ENCODE assay signal across 13 cellular contexts in genomic region chr19:10828981-10829821, GRCh38. TPM values are rescaled to one million over a fixed set of nuclear protein-coding genes. Genes with fewer than 3 reads are reported as not detected.
DNase-seq lines count a peak whose midpoint lies in the region; ATAC-seq and TF ChIP-seq lines count a peak whose summit lies in the region.
"Had no signal": no experiment of that assay in that cellular context is flagged by ENCODE, and none has a peak within 500 bp of the region (broad histone marks: within the 10 kb centered on the region; RNA-seq: fewer than 3 reads in every experiment).

No MANE protein-coding gene starts in this region.

- no peaks in the 10 kb centered on the region for H3K9me2 ChIP-seq in PC-3 (replicated peaks; ENCODE audit: low read length)

- no peaks in the 10 kb centered on the region for H3K4me1 ChIP-seq in PC-3 (ENCODE audit: insufficient read depth, low read length)
- no peaks in the 10 kb centered on the region for H3K4me1 ChIP-seq in Peyer's patch

- TF ChIP-seq CTCF in PC-3 (conservative IDR thresholded peaks at IDR 0.05; ENCODE audit: low read depth, low read length) (peak; percentile 48), epithelial cell of proximal tubule (conservative IDR thresholded peaks at IDR 0.05; ENCODE audit: low read depth, low read length) (peak; percentile 7), Peyer's patch (IDR thresholded peaks at IDR 0.05) (no peak)

- H3K9ac ChIP-seq in PC-3 (ENCODE audit: low read length) = no peak overlapping the region

- H3K9me3 ChIP-seq in PC-3 (ENCODE audit: low read length) (no peaks in the 10 kb centered on the region), Peyer's patch (no peaks in the 10 kb centered on the region)

- peak; percentile 19 for ATAC-seq in activated naive CD8-positive, alpha-beta T cell treated with anti-CD3 and anti-CD28 coated beads, Interleukin-2, amount 10 ng/mL, durations not matched to agents 7 days and 5 days (ENCODE audit: low read depth)
- ATAC-seq in PC-3 = peak; percentile 46
- no peak for ATAC-seq in stimulated activated memory B cell treated with anti-CD40 and anti-IgM and Interleukin-4, amounts not matched to agents 10 μg/mL and 1 μg/mL and 100 μg/mL, for 72 hours
- ATAC-seq: right cardiac atrium had no signal

- no peaks in the 10 kb centered on the region for H3K9me3 Mint-ChIP-seq in activated naive CD8-positive, alpha-beta T cell treated with anti-CD3 and anti-CD28 coated beads, Interleukin-2, amount 10 ng/mL, durations not matched to agents 7 days and 5 days
- no peaks in the 10 kb centered on the region for H3K9me3 Mint-ChIP-seq in activated naive CD8-positive, alpha-beta T cell treated with anti-CD3 and anti-CD28 coated beads for 36 hours
- no peaks in the 10 kb centered on the region for H3K9me3 Mint-ChIP-seq in stimulated activated memory B cell treated with anti-CD40 and anti-IgM and Interleukin-4, amounts not matched to agents 10 μg/mL and 1 μg/mL and 100 μg/mL, for 72 hours
- H3K9me3 Mint-ChIP-seq: CD4-positive, CD25-positive, alpha-beta regulatory T cell had no signal

- H3K36me3 Mint-ChIP-seq in activated naive CD8-positive, alpha-beta T cell treated with anti-CD3 and anti-CD28 coated beads, Interleukin-2, amount 10 ng/mL, durations not matched to agents 7 days and 5 days = peaks cover 13% of the 10 kb centered on the region
- peaks cover 2% of the 10 kb centered on the region for H3K36me3 Mint-ChIP-seq in activated naive CD8-positive, alpha-beta T cell treated with anti-CD3 and anti-CD28 coated beads for 36 hours
- H3K36me3 Mint-ChIP-seq in stimulated activated memory B cell treated with anti-CD40 and anti-IgM and Interleukin-4, amounts not matched to agents 10 μg/mL and 1 μg/mL and 100 μg/mL, for 72 hours = peaks cover 40% of the 10 kb centered on the region

- no peak overlapping the region for H3K4me2 ChIP-seq in PC-3 (ENCODE audit: low read length)

- POLR2A ChIA-PET in activated naive CD8-positive, alpha-beta T cell treated with anti-CD3 and anti-CD28 coated beads, Interleukin-2, amount 10 ng/mL, durations not matched to agents 7 days and 5 days (lab: Charles Lee) = interaction anchor here (0.6 to 1.2 kb wide), 2 partner anchors 112 to 597 kb away, joined by 3 to 4 read pairs; no protein-coding TSS in a partner anchor
- POLR2A ChIA-PET in PC-3 (lab: Charles Lee; ENCODE audit: unreplicated experiment) = no interaction called here

- H3K79me2 ChIP-seq in PC-3 (ENCODE audit: low read length) = no peaks in the 10 kb centered on the region

- H3K27ac ChIP-seq in PC-3 (ENCODE audit: low read length) (no peak overlapping the region), Peyer's patch (no peak overlapping the region)

- intact Hi-C loops in PC-3 (cut with micrococcal nuclease) = no loop called here

- no peak overlapping the region for H2AFZ ChIP-seq in PC-3 (ENCODE audit: low read length)

- no peak overlapping the region for H3K4me3 ChIP-seq in PC-3 (ENCODE audit: low read length)
- H3K4me3 ChIP-seq in epithelial cell of proximal tubule (ENCODE audit: low read depth, low read length) = no peak overlapping the region
- no peak overlapping the region for H3K4me3 ChIP-seq in Peyer's patch

- CTCF ChIA-PET in PC-3 (lab: Charles Lee) = interaction anchor here (0.6 to 1.3 kb wide), 5 partner anchors 8 to 130 kb away, joined by 3 to 4 read pairs (median 3); partner anchors contain the start of gene DNM2

- no peaks in the 10 kb centered on the region for H3F3A ChIP-seq in PC-3 (ENCODE audit: low read length, unreplicated experiment)

- no TSS peak for BruUV-seq in PC-3 (replicated peaks; lab: Mats Ljungman, UMichigan)

- no peak overlapping the region for H3K4me3 Mint-ChIP-seq in activated naive CD8-positive, alpha-beta T cell treated with anti-CD3 and anti-CD28 coated beads, Interleukin-2, amount 10 ng/mL, durations not matched to agents 7 days and 5 days
- H3K4me3 Mint-ChIP-seq in activated naive CD8-positive, alpha-beta T cell treated with anti-CD3 and anti-CD28 coated beads for 36 hours = no peak overlapping the region
- no peak overlapping the region for H3K4me3 Mint-ChIP-seq in stimulated activated memory B cell treated with anti-CD40 and anti-IgM and Interleukin-4, amounts not matched to agents 10 μg/mL and 1 μg/mL and 100 μg/mL, for 72 hours

- H3K27ac Mint-ChIP-seq in activated naive CD8-positive, alpha-beta T cell treated with anti-CD3 and anti-CD28 coated beads, Interleukin-2, amount 10 ng/mL, durations not matched to agents 7 days and 5 days = no peak overlapping the region
- no peak overlapping the region for H3K27ac Mint-ChIP-seq in activated naive CD8-positive, alpha-beta T cell treated with anti-CD3 and anti-CD28 coated beads for 36 hours
- peak overlapping the region; percentile 38 for H3K27ac Mint-ChIP-seq in stimulated activated memory B cell treated with anti-CD40 and anti-IgM and Interleukin-4, amounts not matched to agents 10 μg/mL and 1 μg/mL and 100 μg/mL, for 72 hours

- H3K36me3 ChIP-seq in PC-3 (ENCODE audit: low read depth, low read length) = peaks cover 32% of the 10 kb centered on the region
- peaks cover 0 to 97% (median 2%) of the 10 kb centered on the region in 3 donors for H3K36me3 ChIP-seq in Peyer's patch

- no peaks in the 10 kb centered on the region for H3K27me3 ChIP-seq in PC-3 (ENCODE audit: low read length)
- no peaks in the 10 kb centered on the region for H3K27me3 ChIP-seq in Peyer's patch

- no peak for TF ChIP-seq POLR2A in Peyer's patch (IDR thresholded peaks at IDR 0.05)

- H3K4me1 Mint-ChIP-seq in activated naive CD8-positive, alpha-beta T cell treated with anti-CD3 and anti-CD28 coated beads, Interleukin-2, amount 10 ng/mL, durations not matched to agents 7 days and 5 days = peaks cover 3% of the 10 kb centered on the region
- peaks cover 2% of the 10 kb centered on the region for H3K4me1 Mint-ChIP-seq in activated naive CD8-positive, alpha-beta T cell treated with anti-CD3 and anti-CD28 coated beads for 36 hours
- no peaks in the 10 kb centered on the region for H3K4me1 Mint-ChIP-seq in stimulated activated memory B cell treated with anti-CD40 and anti-IgM and Interleukin-4, amounts not matched to agents 10 μg/mL and 1 μg/mL and 100 μg/mL, for 72 hours
- H3K4me1 Mint-ChIP-seq: CD4-positive, CD25-positive, alpha-beta regulatory T cell had no signal

- DNase-seq in activated naive CD8-positive, alpha-beta T cell treated with anti-CD3 and anti-CD28 coated beads, Interleukin-2, amount 10 ng/mL, durations not matched to agents 7 days and 5 days = no peak
- DNase-seq in activated naive CD8-positive, alpha-beta T cell treated with anti-CD3 and anti-CD28 coated beads for 36 hours = no peak
- DNase-seq in PC-3 = peak; percentile 35
- no peak for DNase-seq in epithelial cell of proximal tubule (ENCODE audit: low read depth)
- DNase-seq in HT-29 (ENCODE audit: low spot score) = no peak
- DNase-seq in NCI-H128 (lab: John Stamatoyannopoulos, UW; ENCODE audit: unreplicated experiment) = no peak
- DNase-seq in Peyer's patch = no peak
- DNase-seq: activated CD4-positive, alpha-beta T cell treated with anti-CD3 and anti-CD28 coated beads, Interleukin-2, amount 50 U/mL, for 4 hours; aorta; CD4-positive, CD25-positive, alpha-beta regulatory T cell; MM.1S had no signal

- H3K27me3 Mint-ChIP-seq in activated naive CD8-positive, alpha-beta T cell treated with anti-CD3 and anti-CD28 coated beads, Interleukin-2, amount 10 ng/mL, durations not matched to agents 7 days and 5 days = no peaks in the 10 kb centered on the region
- H3K27me3 Mint-ChIP-seq in activated naive CD8-positive, alpha-beta T cell treated with anti-CD3 and anti-CD28 coated beads for 36 hours = no peaks in the 10 kb centered on the region
- no peaks in the 10 kb centered on the region for H3K27me3 Mint-ChIP-seq in stimulated activated memory B cell treated with anti-CD40 and anti-IgM and Interleukin-4, amounts not matched to agents 10 μg/mL and 1 μg/mL and 100 μg/mL, for 72 hours
- H3K27me3 Mint-ChIP-seq: CD4-positive, CD25-positive, alpha-beta regulatory T cell had no signal

- H4K20me1 ChIP-seq in PC-3 (ENCODE audit: low read length) = no peaks in the 10 kb centered on the region

RNA-seq across cellular contexts. Expression of gene TMED1, which starts 6.8 kb away (rescaled TPM):
- total RNA-seq in activated naive CD8-positive, alpha-beta T cell treated with anti-CD3 and anti-CD28 coated beads, Interleukin-2, amount 10 ng/mL, durations not matched to agents 7 days and 5 days = 10 to 100 TPM in 1 of 2 experiments, 1 to 10 TPM in 1; 8.6 to 11.8 TPM
- 10 to 100 TPM; 14.3 to 14.8 TPM for total RNA-seq in activated naive CD8-positive, alpha-beta T cell treated with anti-CD3 and anti-CD28 coated beads for 36 hours
- total RNA-seq in PC-3 (2014; rRNA removed) (81.2 and 94.6 TPM in 2 replicates), epithelial cell of proximal tubule (57.3 and 64.8 TPM in 2 replicates), Peyer's patch (10 to 100 TPM; 11.6 to 18.4 (median 16.0) TPM)
- total RNA-seq in HT-29 (2014; rRNA removed; shearing (Covaris generic)) = 30.7 and 34.0 TPM in 2 replicates

RNA-seq across cellular contexts. Expression of gene C19orf38, which starts 19.0 kb away (rescaled TPM):
- total RNA-seq in activated naive CD8-positive, alpha-beta T cell treated with anti-CD3 and anti-CD28 coated beads, Interleukin-2, amount 10 ng/mL, durations not matched to agents 7 days and 5 days = 1 to 10 TPM; 1.9 to 2.2 TPM
- 1 to 10 TPM; 1.8 to 2.0 TPM for total RNA-seq in activated naive CD8-positive, alpha-beta T cell treated with anti-CD3 and anti-CD28 coated beads for 36 hours
- total RNA-seq in PC-3 (2014; rRNA removed) (0.07 and 0.63 TPM in 2 replicates), epithelial cell of proximal tubule (0.72 TPM in 1 of 2 replicates, not detected in the other), Peyer's patch (10 to 100 TPM in 1 of 4 donors, not detected in 3; 20.6 TPM)
- 0.13 TPM in 1 of 2 replicates, not detected in the other for total RNA-seq in HT-29 (2014; rRNA removed; shearing (Covaris generic))

RNA-seq across cellular contexts. Expression of gene CARM1, which starts 42.2 kb away (rescaled TPM):
- total RNA-seq in activated naive CD8-positive, alpha-beta T cell treated with anti-CD3 and anti-CD28 coated beads, Interleukin-2, amount 10 ng/mL, durations not matched to agents 7 days and 5 days = 10 to 100 TPM; 28.3 to 31.5 TPM
- total RNA-seq in activated naive CD8-positive, alpha-beta T cell treated with anti-CD3 and anti-CD28 coated beads for 36 hours = 10 to 100 TPM; 85.0 to 86.8 TPM
- total RNA-seq in PC-3 (2014; rRNA removed) (56.2 and 57.1 TPM in 2 replicates), epithelial cell of proximal tubule (29.3 and 39.4 TPM in 2 replicates), Peyer's patch (10 to 100 TPM; 23.8 to 40.6 (median 29.7) TPM)
- total RNA-seq in HT-29 (2014; rRNA removed; shearing (Covaris generic)) = 40.7 and 46.0 TPM in 2 replicates

Comparison
In these comparisons a context has a peak if more than half of its experiments do, and no peak if none do; other contexts are left out.
1. CTCF ChIP-seq: peak in PC-3 (single experiment) and epithelial cell of proximal tubule (single experiment); none in Peyer's patch (0 of 6).